In the genomic region with DNA sequence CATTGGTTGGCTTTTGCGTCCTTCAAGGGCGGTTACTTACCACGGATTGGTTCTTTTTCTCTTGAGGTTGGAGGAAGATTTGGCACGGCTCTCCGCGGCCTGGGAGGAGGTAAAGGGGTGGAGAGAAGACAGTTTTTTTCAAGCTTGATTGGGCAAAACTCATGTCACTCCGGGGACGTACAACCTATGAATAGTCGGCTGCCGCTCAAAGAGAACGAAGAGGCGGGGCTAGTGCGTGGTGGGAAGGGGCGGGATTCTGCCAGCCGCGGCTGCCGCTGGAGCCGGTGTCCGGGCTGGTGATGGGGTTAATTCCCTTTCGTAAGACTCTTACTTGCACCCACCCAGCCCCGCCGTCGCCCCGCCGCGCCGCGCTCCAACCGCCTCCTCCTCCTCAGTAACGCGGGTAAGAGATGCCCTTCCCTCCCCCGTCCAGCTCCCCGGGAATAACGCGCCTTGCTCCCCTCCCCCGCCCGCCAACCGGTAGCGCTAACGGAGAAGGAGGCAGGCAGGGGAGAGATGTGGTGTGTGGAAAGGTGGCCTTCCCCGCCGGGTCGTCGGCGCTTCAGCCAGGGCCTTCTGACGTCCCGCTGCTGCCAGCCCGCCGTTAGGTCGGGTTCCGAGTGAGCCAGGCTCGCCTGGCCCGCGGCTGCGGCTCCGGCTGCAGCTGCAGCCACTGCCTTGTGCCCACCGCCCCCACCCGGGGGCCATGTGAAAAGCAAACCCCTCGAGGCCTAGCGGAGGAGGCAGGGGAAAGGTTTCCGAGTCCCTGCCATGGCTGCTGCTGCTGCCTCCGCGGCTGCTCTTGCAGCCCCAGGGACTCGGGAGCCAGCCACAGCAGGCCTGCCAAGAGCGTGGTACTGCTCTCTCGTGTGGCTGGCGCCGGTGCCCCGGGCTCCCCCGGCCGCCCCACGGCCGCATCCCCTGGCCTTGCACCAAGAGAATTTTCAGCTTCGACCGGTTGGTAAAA, we compare ENCODE assay signal across 1 cellular context.
TF ChIP-seq lines count a peak whose summit lies in the region.

A gene (plus strand): TSS at position 254 of the 967 bp plus-strand sequence. CDS start 73,362 bp downstream, outside the sequence.

TF ChIP-seq in HepG2, 621 proteins besides CTCF, POLR2A, EP300 and RAD21 (continued from another document and continues in another):
- TF ChIP-seq, protein P1, sequence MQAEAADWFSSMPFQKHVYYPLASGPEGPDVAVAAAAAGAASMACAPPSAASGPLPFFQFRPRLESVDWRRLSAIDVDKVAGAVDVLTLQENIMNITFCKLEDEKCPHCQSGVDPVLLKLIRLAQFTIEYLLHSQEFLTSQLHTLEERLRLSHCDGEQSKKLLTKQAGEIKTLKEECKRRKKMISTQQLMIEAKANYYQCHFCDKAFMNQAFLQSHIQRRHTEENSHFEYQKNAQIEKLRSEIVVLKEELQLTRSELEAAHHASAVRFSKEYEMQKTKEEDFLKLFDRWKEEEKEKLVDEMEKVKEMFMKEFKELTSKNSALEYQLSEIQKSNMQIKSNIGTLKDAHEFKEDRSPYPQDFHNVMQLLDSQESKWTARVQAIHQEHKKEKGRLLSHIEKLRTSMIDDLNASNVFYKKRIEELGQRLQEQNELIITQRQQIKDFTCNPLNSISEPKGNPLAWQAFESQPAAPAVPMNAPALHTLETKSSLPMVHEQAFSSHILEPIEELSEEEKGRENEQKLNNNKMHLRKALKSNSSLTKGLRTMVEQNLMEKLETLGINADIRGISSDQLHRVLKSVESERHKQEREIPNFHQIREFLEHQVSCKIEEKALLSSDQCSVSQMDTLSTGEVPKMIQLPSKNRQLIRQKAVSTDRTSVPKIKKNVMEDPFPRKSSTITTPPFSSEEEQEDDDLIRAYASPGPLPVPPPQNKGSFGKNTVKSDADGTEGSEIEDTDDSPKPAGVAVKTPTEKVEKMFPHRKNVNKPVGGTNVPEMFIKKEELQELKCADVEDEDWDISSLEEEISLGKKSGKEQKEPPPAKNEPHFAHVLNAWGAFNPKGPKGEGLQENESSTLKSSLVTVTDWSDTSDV (CRISPR knock-in tag; IDR thresholded peaks at IDR 0.05), result peak; percentile 86; the same call in 1 of the 2 replicates
- TF ChIP-seq, protein P2, sequence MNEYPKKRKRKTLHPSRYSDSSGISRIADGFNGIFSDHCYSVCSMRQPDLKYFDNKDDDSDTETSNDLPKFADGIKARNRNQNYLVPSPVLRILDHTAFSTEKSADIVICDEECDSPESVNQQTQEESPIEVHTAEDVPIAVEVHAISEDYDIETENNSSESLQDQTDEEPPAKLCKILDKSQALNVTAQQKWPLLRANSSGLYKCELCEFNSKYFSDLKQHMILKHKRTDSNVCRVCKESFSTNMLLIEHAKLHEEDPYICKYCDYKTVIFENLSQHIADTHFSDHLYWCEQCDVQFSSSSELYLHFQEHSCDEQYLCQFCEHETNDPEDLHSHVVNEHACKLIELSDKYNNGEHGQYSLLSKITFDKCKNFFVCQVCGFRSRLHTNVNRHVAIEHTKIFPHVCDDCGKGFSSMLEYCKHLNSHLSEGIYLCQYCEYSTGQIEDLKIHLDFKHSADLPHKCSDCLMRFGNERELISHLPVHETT (CRISPR knock-in tag; conservative IDR thresholded peaks at IDR 0.05), result peak; percentile 42; the same call in 1 of the 2 replicates
- no peak for TF ChIP-seq PAF1 (CRISPR knock-in tag; IDR thresholded peaks at IDR 0.05)
- TF ChIP-seq, protein P3, sequence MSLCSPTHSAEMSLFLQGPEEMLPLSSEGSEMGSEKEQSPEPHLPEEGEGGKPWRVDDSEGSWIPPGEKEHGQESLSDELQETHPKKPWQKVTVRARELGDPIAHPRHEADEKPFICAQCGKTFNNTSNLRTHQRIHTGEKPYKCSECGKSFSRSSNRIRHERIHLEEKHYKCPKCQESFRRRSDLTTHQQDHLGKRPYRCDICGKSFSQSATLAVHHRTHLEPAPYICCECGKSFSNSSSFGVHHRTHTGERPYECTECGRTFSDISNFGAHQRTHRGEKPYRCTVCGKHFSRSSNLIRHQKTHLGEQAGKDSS (CRISPR knock-in tag; IDR thresholded peaks at IDR 0.05; ENCODE audit: borderline replicate concordance, low read depth), result peak; percentile 92; the same call in 1 of the 2 replicates
- TF ChIP-seq ZNF460 (CRISPR knock-in tag; IDR thresholded peaks at IDR 0.05; ENCODE audit: borderline replicate concordance), result no peak
- TF ChIP-seq ZNF264 (CRISPR knock-in tag; IDR thresholded peaks at IDR 0.05), result 0 out of 2 replicates have a peak, but pooled peaks have one; percentile 38
- TF ChIP-seq ZNF788 (CRISPR knock-in tag; IDR thresholded peaks at IDR 0.05; ENCODE audit: borderline replicate concordance), result peak; percentile 97
- peak; percentile 86; the same call in 1 of the 2 replicates for TF ChIP-seq ZNF160 (CRISPR knock-in tag; IDR thresholded peaks at IDR 0.05)
- no peak for TF ChIP-seq U2AF1 (optimal IDR thresholded peaks at IDR 0.05; ENCODE audit: low read depth, low read length)
- TF ChIP-seq ZEB1 (IDR thresholded peaks at IDR 0.05; ENCODE audit: insufficient replicate concordance, low read depth), result peak; percentile 43
- TF ChIP-seq, protein P4, sequence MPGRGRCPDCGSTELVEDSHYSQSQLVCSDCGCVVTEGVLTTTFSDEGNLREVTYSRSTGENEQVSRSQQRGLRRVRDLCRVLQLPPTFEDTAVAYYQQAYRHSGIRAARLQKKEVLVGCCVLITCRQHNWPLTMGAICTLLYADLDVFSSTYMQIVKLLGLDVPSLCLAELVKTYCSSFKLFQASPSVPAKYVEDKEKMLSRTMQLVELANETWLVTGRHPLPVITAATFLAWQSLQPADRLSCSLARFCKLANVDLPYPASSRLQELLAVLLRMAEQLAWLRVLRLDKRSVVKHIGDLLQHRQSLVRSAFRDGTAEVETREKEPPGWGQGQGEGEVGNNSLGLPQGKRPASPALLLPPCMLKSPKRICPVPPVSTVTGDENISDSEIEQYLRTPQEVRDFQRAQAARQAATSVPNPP (CRISPR knock-in tag; IDR thresholded peaks at IDR 0.05), result no peak
- peak; percentile 62; the same call in 1 of the 2 replicates for TF ChIP-seq DR1 (CRISPR knock-in tag; IDR thresholded peaks at IDR 0.05)
- peak; percentile 43; the same call in 1 of the 2 replicates for TF ChIP-seq MAF1 (CRISPR knock-in tag; IDR thresholded peaks at IDR 0.05; ENCODE audit: borderline replicate concordance)
- TF ChIP-seq TSC22D2 (CRISPR knock-in tag; IDR thresholded peaks at IDR 0.05; ENCODE audit: borderline replicate concordance), result no peak
- peak; percentile 58 for TF ChIP-seq ESRRA (CRISPR knock-in tag; IDR thresholded peaks at IDR 0.05; ENCODE audit: low read depth)
- peak; percentile 90 for TF ChIP-seq ZNF772 (CRISPR knock-in tag; IDR thresholded peaks at IDR 0.05)
- TF ChIP-seq THAP11 (CRISPR knock-in tag; IDR thresholded peaks at IDR 0.05), result peak; percentile 17; the same call in 1 of the 2 replicates
- TF ChIP-seq JUN (CRISPR knock-in tag; IDR thresholded peaks at IDR 0.05), result no peak
- TF ChIP-seq GTF2F1 (IDR thresholded peaks at IDR 0.05; ENCODE audit: low read length), result no peak
- TF ChIP-seq, protein P5, sequence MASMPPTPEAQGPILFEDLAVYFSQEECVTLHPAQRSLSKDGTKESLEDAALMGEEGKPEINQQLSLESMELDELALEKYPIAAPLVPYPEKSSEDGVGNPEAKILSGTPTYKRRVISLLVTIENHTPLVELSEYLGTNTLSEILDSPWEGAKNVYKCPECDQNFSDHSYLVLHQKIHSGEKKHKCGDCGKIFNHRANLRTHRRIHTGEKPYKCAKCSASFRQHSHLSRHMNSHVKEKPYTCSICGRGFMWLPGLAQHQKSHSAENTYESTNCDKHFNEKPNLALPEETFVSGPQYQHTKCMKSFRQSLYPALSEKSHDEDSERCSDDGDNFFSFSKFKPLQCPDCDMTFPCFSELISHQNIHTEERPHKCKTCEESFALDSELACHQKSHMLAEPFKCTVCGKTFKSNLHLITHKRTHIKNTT (CRISPR knock-in tag; IDR thresholded peaks at IDR 0.05), result no peak
- TF ChIP-seq, protein P6, sequence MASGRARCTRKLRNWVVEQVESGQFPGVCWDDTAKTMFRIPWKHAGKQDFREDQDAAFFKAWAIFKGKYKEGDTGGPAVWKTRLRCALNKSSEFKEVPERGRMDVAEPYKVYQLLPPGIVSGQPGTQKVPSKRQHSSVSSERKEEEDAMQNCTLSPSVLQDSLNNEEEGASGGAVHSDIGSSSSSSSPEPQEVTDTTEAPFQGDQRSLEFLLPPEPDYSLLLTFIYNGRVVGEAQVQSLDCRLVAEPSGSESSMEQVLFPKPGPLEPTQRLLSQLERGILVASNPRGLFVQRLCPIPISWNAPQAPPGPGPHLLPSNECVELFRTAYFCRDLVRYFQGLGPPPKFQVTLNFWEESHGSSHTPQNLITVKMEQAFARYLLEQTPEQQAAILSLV (CRISPR knock-in tag; IDR thresholded peaks at IDR 0.05; ENCODE audit: borderline replicate concordance), result peak; percentile 96; the same call in 1 of the 2 replicates
- 0 out of 2 replicates have a peak, but pooled peaks have one; percentile 48 for TF ChIP-seq MXD4 (CRISPR knock-in tag; IDR thresholded peaks at IDR 0.05)
- TF ChIP-seq, protein P7, sequence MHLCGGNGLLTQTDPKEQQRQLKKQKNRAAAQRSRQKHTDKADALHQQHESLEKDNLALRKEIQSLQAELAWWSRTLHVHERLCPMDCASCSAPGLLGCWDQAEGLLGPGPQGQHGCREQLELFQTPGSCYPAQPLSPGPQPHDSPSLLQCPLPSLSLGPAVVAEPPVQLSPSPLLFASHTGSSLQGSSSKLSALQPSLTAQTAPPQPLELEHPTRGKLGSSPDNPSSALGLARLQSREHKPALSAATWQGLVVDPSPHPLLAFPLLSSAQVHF (CRISPR knock-in tag; IDR thresholded peaks at IDR 0.05), result peak; percentile 63; the same call in 1 of the 2 replicates
- TF ChIP-seq MED1 (CRISPR knock-in tag; IDR thresholded peaks at IDR 0.05), result peak; percentile 50; the same call in 1 of the 2 replicates
- TF ChIP-seq ATF1 (CRISPR knock-in tag; IDR thresholded peaks at IDR 0.05), result no peak; the same call in 1 of the 2 replicates
- TF ChIP-seq, protein P8, sequence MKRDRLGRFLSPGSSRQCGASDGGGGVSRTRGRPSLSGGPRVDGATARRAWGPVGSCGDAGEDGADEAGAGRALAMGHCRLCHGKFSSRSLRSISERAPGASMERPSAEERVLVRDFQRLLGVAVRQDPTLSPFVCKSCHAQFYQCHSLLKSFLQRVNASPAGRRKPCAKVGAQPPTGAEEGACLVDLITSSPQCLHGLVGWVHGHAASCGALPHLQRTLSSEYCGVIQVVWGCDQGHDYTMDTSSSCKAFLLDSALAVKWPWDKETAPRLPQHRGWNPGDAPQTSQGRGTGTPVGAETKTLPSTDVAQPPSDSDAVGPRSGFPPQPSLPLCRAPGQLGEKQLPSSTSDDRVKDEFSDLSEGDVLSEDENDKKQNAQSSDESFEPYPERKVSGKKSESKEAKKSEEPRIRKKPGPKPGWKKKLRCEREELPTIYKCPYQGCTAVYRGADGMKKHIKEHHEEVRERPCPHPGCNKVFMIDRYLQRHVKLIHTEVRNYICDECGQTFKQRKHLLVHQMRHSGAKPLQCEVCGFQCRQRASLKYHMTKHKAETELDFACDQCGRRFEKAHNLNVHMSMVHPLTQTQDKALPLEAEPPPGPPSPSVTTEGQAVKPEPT (CRISPR knock-in tag; IDR thresholded peaks at IDR 0.05; ENCODE audit: low read depth), result 0 out of 2 replicates have a peak, but pooled peaks have one; percentile 20
- TF ChIP-seq, protein P9, sequence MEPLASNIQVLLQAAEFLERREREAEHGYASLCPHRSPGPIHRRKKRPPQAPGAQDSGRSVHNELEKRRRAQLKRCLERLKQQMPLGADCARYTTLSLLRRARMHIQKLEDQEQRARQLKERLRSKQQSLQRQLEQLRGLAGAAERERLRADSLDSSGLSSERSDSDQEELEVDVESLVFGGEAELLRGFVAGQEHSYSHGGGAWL (CRISPR knock-in tag; IDR thresholded peaks at IDR 0.05), result peak; percentile 86
- TF ChIP-seq, protein P10, sequence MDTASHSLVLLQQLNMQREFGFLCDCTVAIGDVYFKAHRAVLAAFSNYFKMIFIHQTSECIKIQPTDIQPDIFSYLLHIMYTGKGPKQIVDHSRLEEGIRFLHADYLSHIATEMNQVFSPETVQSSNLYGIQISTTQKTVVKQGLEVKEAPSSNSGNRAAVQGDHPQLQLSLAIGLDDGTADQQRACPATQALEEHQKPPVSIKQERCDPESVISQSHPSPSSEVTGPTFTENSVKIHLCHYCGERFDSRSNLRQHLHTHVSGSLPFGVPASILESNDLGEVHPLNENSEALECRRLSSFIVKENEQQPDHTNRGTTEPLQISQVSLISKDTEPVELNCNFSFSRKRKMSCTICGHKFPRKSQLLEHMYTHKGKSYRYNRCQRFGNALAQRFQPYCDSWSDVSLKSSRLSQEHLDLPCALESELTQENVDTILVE (CRISPR knock-in tag; IDR thresholded peaks at IDR 0.05), result peak; percentile 74; the same call in 1 of the 2 replicates
- TF ChIP-seq, protein P11, sequence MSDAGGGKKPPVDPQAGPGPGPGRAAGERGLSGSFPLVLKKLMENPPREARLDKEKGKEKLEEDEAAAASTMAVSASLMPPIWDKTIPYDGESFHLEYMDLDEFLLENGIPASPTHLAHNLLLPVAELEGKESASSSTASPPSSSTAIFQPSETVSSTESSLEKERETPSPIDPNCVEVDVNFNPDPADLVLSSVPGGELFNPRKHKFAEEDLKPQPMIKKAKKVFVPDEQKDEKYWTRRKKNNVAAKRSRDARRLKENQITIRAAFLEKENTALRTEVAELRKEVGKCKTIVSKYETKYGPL (CRISPR knock-in tag; IDR thresholded peaks at IDR 0.05), result 0 out of 2 replicates have a peak, but pooled peaks have one; percentile 45
- TF ChIP-seq ZNF30 (CRISPR knock-in tag; IDR thresholded peaks at IDR 0.05), result peak; percentile 82
- TF ChIP-seq ZFP37 (CRISPR knock-in tag; IDR thresholded peaks at IDR 0.05; ENCODE audit: borderline replicate concordance), result peak; percentile 57; the same call in 1 of the 2 replicates
- no peak for TF ChIP-seq ZBTB8A (CRISPR knock-in tag; IDR thresholded peaks at IDR 0.05; ENCODE audit: borderline replicate concordance, low read depth)
- TF ChIP-seq ZNF768 (CRISPR knock-in tag; IDR thresholded peaks at IDR 0.05), result peak; percentile 83
- TF ChIP-seq, protein P12, sequence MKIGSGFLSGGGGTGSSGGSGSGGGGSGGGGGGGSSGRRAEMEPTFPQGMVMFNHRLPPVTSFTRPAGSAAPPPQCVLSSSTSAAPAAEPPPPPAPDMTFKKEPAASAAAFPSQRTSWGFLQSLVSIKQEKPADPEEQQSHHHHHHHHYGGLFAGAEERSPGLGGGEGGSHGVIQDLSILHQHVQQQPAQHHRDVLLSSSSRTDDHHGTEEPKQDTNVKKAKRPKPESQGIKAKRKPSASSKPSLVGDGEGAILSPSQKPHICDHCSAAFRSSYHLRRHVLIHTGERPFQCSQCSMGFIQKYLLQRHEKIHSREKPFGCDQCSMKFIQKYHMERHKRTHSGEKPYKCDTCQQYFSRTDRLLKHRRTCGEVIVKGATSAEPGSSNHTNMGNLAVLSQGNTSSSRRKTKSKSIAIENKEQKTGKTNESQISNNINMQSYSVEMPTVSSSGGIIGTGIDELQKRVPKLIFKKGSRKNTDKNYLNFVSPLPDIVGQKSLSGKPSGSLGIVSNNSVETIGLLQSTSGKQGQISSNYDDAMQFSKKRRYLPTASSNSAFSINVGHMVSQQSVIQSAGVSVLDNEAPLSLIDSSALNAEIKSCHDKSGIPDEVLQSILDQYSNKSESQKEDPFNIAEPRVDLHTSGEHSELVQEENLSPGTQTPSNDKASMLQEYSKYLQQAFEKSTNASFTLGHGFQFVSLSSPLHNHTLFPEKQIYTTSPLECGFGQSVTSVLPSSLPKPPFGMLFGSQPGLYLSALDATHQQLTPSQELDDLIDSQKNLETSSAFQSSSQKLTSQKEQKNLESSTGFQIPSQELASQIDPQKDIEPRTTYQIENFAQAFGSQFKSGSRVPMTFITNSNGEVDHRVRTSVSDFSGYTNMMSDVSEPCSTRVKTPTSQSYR (CRISPR knock-in tag; IDR thresholded peaks at IDR 0.05; ENCODE audit: borderline replicate concordance), result peak; percentile 81; the same call in 1 of the 2 replicates
